Comparison of ENCODE assay signal across 5 cellular contexts in the genomic region with DNA sequence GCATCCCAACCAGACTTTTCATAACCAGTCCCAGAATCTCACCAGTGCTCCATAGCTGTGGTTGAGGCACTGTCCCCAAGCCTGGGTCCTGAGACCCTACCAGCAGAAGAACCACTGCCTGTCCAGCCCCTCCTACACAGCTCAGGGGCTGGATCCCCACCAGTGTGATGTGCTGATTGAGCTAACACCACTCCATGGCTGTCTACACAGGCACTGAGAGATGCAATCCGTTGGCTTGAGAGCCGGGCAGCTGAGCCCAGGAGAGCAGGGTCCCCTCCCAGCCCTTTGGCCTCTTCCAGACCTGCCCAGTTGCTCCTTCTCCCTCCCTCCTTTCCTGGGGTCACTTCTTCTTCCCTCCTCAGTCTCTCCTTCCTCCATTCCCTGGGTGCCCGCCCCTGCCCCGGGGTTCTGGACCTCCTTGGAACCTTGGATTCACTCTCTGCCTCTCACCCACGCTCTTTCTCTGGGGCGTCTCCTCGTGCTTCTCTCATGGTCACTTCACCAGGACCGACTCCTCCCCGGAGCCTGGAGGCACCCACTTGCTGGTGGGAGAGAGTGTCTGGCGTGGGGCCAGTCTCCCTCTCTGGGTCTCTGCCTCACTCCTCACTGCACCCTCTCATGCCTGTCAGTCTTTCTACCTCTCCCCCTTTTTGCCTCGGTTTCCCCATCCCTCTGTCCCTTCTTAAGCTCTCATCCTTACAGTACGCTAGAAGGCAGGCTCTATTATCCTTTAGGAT. TPM values are rescaled to one million over a fixed set of nuclear protein-coding genes. Genes with fewer than 3 reads are reported as not detected.
DNase-seq lines count a peak whose midpoint lies in the region; ATAC-seq, FAIRE-seq and TF ChIP-seq lines count a peak whose summit lies in the region.

No MANE protein-coding gene starts in this region.

- CTCF ChIA-PET in Panc1 (lab: Charles Lee): no interaction called here

- H3K9ac ChIP-seq in skeletal muscle satellite cell (ENCODE audit: low read depth, low read length): peak overlapping the region; percentile 29

- no peaks in the 10 kb centered on the region for H3K9me3 ChIP-seq in Panc1 (ENCODE audit: control insufficient read depth, insufficient read depth, low read depth, low read length)
- no peaks in the 10 kb centered on the region for H3K9me3 ChIP-seq in esophagus muscularis mucosa
- H3K9me3 ChIP-seq in skeletal muscle satellite cell (replicated peaks; ENCODE audit: low read length): no peaks in the 10 kb centered on the region

- peaks cover 5% of the 10 kb centered on the region; the same call in 1 of the 2 replicates for H3K4me1 ChIP-seq in Panc1 (ENCODE audit: control insufficient read depth, insufficient read depth, low read length)
- peaks cover 23 to 31% (median 25%) of the 10 kb centered on the region in 4 donors for H3K4me1 ChIP-seq in esophagus muscularis mucosa
- peaks cover 22% of the 10 kb centered on the region for H3K4me1 ChIP-seq in skeletal muscle satellite cell (ENCODE audit: control insufficient read depth, insufficient read depth, low read length)

- no peak for TF ChIP-seq POLR2A in esophagus muscularis mucosa (IDR thresholded peaks at IDR 0.05; ENCODE audit: low read depth)

- ATAC-seq in Panc1: peak; percentile 19

- no peaks in the 10 kb centered on the region for H3K36me3 ChIP-seq in Panc1 (ENCODE audit: control insufficient read depth, insufficient read depth, low read length)
- peaks cover 0 to 34% (median 30%) of the 10 kb centered on the region in 4 donors for H3K36me3 ChIP-seq in esophagus muscularis mucosa
- H3K36me3 ChIP-seq in skeletal muscle satellite cell (ENCODE audit: insufficient read depth, low read length): peaks cover 28% of the 10 kb centered on the region

- BruUV-seq in Panc1 (replicated peaks; lab: Mats Ljungman, UMichigan): no TSS peak

- H3K4me3 ChIP-seq in Panc1 (ENCODE audit: low read depth in 2 of 2, low read length in 2 of 2): peak overlapping the region; percentile 5 to 39; a peak in 3 of 4 replicates
- peak overlapping the region; percentile 54 to 100 (median 88) for H3K4me3 ChIP-seq in esophagus muscularis mucosa
- H3K4me3 ChIP-seq in skeletal muscle satellite cell (ENCODE audit: low read length): peak overlapping the region; percentile 53

- no peak for DNase-seq in Panc1 (ENCODE audit: low read depth, low spot score)
- no peak for DNase-seq in esophagus muscularis mucosa (ENCODE audit: extremely low spot score)
- no peak for DNase-seq in activated gamma-delta T cell treated with Interleukin-2 at 50 U/mL for 16 hours
- no peak for DNase-seq in GM19239 (ENCODE audit: insufficient read length, low spot score)

- no peaks in the 10 kb centered on the region for H3K27me3 ChIP-seq in Panc1 (ENCODE audit: control insufficient read depth, insufficient read depth, low read length)
- no peaks in the 10 kb centered on the region for H3K27me3 ChIP-seq in esophagus muscularis mucosa
- no peaks in the 10 kb centered on the region for H3K27me3 ChIP-seq in skeletal muscle satellite cell (ENCODE audit: control insufficient read depth, insufficient read depth, low read length)

- no peak for TF ChIP-seq EP300 in esophagus muscularis mucosa (IDR thresholded peaks at IDR 0.05)

- in situ Hi-C loops in Panc1 (cut with HindIII; ENCODE audit: low pct_unique_long_range_greater_than_20kb, low sequenced_read_pairs): no loop called here

- intact Hi-C loops in Panc1 (cut with micrococcal nuclease; ENCODE audit: unreplicated experiment) (no loop called here), esophagus muscularis mucosa (cut with DNase I) (no loop called here)

- WGBS in esophagus muscularis mucosa: 25% methylated on average over 12 of the region's 12 CpGs

- POLR2A ChIA-PET in Panc1 (lab: Charles Lee): interaction anchor here (0.7 kb wide), 1 partner anchor 28 kb away, joined by 3 read pairs; no protein-coding TSS in a partner anchor

- no peak for TF ChIP-seq CTCF in Panc1 (IDR thresholded peaks at IDR 0.05)
- no peak for TF ChIP-seq CTCF in esophagus muscularis mucosa (IDR thresholded peaks at IDR 0.05)

- 0 out of 2 replicates have a peak overlapping the region, but pooled peaks have one; percentile 15 for H3K27ac ChIP-seq in Panc1 (ENCODE audit: low read length)
- H3K27ac ChIP-seq in esophagus muscularis mucosa (replicated peaks in 1 of 4): peak overlapping the region; percentile 80 to 95 (median 90)

- H3K4me2 ChIP-seq in skeletal muscle satellite cell (ENCODE audit: low read length): peak overlapping the region; percentile 71

- FAIRE-seq in GM19239 (lab: Jason Lieb, UNC): no peak

RNA-seq across cellular contexts. Expression of a gene that starts 0.7 kb away (rescaled TPM):
- total RNA-seq in Panc1 (2021; ENCODE audit: unreplicated experiment) (117 TPM), esophagus muscularis mucosa (100 to 1,000 TPM in 2 of 4 donors, 10 to 100 TPM in 2; 74.3 to 115 (median 104) TPM)
- 172 TPM for polyA plus RNA-seq in Panc1 (2012; ENCODE audit: insufficient read length)
- 92.8 and 102 TPM in 2 replicates for total RNA-seq in skeletal muscle satellite cell (2012; rRNA removed)

RNA-seq across cellular contexts. Expression of a gene that starts 25.3 kb away (rescaled TPM):
- total RNA-seq in Panc1 (2021; ENCODE audit: unreplicated experiment): 13,645 TPM
- 690 TPM for polyA plus RNA-seq in Panc1 (2012; ENCODE audit: insufficient read length)
- over 10,000 TPM in 1 of 4 donors, 1,000 to 10,000 TPM in 3; 2,724 to 15,405 (median 5,373) TPM for total RNA-seq in esophagus muscularis mucosa
- total RNA-seq in skeletal muscle satellite cell (2012; rRNA removed): 6,738 and 7,377 TPM in 2 replicates

RNA-seq across cellular contexts. Expression of a gene that starts 34.0 kb away (rescaled TPM):
- total RNA-seq in Panc1 (2021; ENCODE audit: unreplicated experiment): 133 TPM
- 275 TPM for polyA plus RNA-seq in Panc1 (2012; ENCODE audit: insufficient read length)
- 100 to 1,000 TPM; 107 to 208 (median 137) TPM for total RNA-seq in esophagus muscularis mucosa
- total RNA-seq in skeletal muscle satellite cell (2012; rRNA removed): 40.0 and 50.7 TPM in 2 replicates

RNA-seq across cellular contexts. Expression of a gene that starts 46.1 kb away (rescaled TPM):
- total RNA-seq in Panc1 (2021; ENCODE audit: unreplicated experiment) (61.2 TPM), esophagus muscularis mucosa (10 to 100 TPM; 43.6 to 77.3 (median 63.3) TPM)
- 138 TPM for polyA plus RNA-seq in Panc1 (2012; ENCODE audit: insufficient read length)
- 77.6 and 102 TPM in 2 replicates for total RNA-seq in skeletal muscle satellite cell (2012; rRNA removed)

RNA-seq across cellular contexts. Expression of a gene that starts 48.2 kb away (rescaled TPM):
- total RNA-seq in Panc1 (2021; ENCODE audit: unreplicated experiment): 102 TPM
- 151 TPM for polyA plus RNA-seq in Panc1 (2012; ENCODE audit: insufficient read length)
- total RNA-seq in esophagus muscularis mucosa: 10 to 100 TPM; 47.9 to 90.4 (median 75.0) TPM
- total RNA-seq in skeletal muscle satellite cell (2012; rRNA removed): 13.4 and 21.8 TPM in 2 replicates

Comparison
In these comparisons a context has a peak if more than half of its experiments do, and no peak if none do; other contexts are left out.
1. H3K4me3 ChIP-seq: peak in every context shown above with its lines; median percentile 88 in esophagus muscularis mucosa; 53 in skeletal muscle satellite cell; 22 in Panc1.